In the genomic region with DNA sequence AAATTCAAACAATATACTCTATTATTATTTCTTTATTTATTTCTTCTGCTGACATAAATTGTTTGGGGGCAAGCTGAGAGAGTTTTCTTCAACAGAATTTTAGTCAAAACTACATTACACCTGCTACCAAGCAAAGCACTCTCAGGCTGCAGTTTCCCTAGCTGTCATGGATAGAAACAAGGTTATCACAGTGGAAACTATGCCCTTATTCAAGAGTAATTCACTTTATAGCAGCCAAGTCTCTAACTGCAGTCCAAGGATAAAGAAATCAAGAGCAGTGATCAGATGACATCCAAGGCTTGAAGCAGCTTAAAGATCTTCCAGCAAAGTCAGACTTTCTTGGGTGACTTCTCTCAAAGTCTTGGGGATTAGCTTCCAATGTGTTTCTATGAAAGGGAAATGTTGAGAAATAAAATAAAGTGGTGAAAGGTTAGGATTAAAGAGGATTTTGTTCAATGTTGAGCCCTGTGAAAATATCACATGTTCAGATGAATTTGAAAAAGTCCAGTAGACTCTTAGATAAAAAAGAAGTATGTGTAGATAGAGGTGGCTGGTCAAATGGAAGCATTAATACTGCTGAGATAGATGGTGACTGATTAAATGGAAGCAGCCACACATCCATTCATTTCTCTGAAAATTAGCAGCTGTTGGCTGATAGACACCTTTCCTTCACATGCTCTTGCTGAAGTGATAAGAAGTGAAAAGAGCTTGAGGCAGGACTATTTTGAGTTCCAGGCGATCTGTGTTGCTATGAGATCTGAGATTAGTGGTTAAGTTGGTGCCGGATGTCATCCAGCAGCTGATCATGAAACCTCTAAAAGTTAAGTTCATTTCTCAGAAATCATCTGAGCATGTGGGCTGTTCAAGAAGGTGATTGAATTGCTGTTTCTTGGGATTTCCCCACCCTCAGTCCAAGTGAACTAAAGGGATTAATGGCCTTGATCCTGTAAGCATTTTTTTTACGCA, we compare ENCODE assay signal across 1 cellular context.
TF ChIP-seq lines count a peak whose summit lies in the region.

No MANE protein-coding gene starts in this region.

TF ChIP-seq in K562, 482 proteins besides CTCF, POLR2A, EP300 and RAD21 (continued from another document and continues in another):
- TF ChIP-seq, protein P1, sequence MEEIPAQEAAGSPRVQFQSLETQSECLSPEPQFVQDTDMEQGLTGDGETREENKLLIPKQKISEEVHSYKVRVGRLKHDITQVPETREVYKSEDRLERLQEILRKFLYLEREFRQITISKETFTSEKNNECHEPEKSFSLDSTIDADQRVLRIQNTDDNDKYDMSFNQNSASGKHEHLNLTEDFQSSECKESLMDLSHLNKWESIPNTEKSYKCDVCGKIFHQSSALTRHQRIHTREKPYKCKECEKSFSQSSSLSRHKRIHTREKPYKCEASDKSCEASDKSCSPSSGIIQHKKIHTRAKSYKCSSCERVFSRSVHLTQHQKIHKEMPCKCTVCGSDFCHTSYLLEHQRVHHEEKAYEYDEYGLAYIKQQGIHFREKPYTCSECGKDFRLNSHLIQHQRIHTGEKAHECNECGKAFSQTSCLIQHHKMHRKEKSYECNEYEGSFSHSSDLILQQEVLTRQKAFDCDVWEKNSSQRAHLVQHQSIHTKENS (CRISPR knock-in tag; IDR thresholded peaks at IDR 0.05): no peak
- TF ChIP-seq KLF13 (tag; IDR thresholded peaks at IDR 0.05; ENCODE audit: borderline replicate concordance, low read depth) (no peak), CTBP1 (IDR thresholded peaks at IDR 0.05; ENCODE audit: borderline replicate concordance) (peak; percentile 94), ZNF24 (IDR thresholded peaks at IDR 0.05) (peak; percentile 87; the same call in 1 of the 2 replicates), POLR3A (IDR thresholded peaks at IDR 0.05; ENCODE audit: borderline replicate concordance, extremely low read depth, insufficient read depth, insufficient read length) (no peak), STAT5A (IDR thresholded peaks at IDR 0.05; ENCODE audit: borderline replicate concordance, low read length) (peak; percentile 100), ASH1L (IDR thresholded peaks at IDR 0.05; ENCODE audit: borderline replicate concordance, low read depth, partially characterized antibody) (no peak), SMARCE1 (IDR thresholded peaks at IDR 0.05) (peak; percentile 97), ETV6 (IDR thresholded peaks at IDR 0.05; ENCODE audit: borderline replicate concordance in 1 of 2, low read depth in 2 of 2, low read length in 1 of 2) (peak in 1 of 2 experiments; percentile 91; a peak in 2 of 4 replicates), ETV6 (CRISPR knock-in tag; IDR thresholded peaks at IDR 0.05; ENCODE audit: borderline replicate concordance) (no peak), PURB (CRISPR knock-in tag; IDR thresholded peaks at IDR 0.05; ENCODE audit: low read depth) (no peak), ZNF561 (CRISPR knock-in tag; conservative IDR thresholded peaks at IDR 0.05) (no peak), CBX8 (IDR thresholded peaks at IDR 0.05; ENCODE audit: borderline replicate concordance, extremely low read depth, low read depth, low read length, poor library complexity, severe bottlenecking) (no peak), CC2D1A (IDR thresholded peaks at IDR 0.05) (peak; percentile 99), NFIC (IDR thresholded peaks at IDR 0.05) (peak; percentile 97), YY1 (IDR thresholded peaks at IDR 0.05; ENCODE audit: borderline replicate concordance in 1 of 3, control insufficient read depth in 1 of 3, extremely low read depth in 1 of 3, insufficient read depth in 3 of 3, insufficient read length in 1 of 3, insufficient replicate concordance in 2 of 3, low read depth in 1 of 3, low read length in 2 of 3) (no peak), ZNF431 (CRISPR knock-in tag; IDR thresholded peaks at IDR 0.05) (no peak), GATAD2A (IDR thresholded peaks at IDR 0.05) (peak; percentile 88)
- TF ChIP-seq, protein P2, sequence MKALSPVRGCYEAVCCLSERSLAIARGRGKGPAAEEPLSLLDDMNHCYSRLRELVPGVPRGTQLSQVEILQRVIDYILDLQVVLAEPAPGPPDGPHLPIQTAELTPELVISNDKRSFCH (CRISPR knock-in tag; IDR thresholded peaks at IDR 0.05): no peak
- TF ChIP-seq, protein P2 (tag; IDR thresholded peaks at IDR 0.05): peak; percentile 88
- TF ChIP-seq, protein P3, sequence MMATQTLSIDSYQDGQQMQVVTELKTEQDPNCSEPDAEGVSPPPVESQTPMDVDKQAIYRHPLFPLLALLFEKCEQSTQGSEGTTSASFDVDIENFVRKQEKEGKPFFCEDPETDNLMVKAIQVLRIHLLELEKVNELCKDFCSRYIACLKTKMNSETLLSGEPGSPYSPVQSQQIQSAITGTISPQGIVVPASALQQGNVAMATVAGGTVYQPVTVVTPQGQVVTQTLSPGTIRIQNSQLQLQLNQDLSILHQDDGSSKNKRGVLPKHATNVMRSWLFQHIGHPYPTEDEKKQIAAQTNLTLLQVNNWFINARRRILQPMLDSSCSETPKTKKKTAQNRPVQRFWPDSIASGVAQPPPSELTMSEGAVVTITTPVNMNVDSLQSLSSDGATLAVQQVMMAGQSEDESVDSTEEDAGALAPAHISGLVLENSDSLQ (IDR thresholded peaks at IDR 0.05): peak; percentile 86
- TF ChIP-seq, protein P4, sequence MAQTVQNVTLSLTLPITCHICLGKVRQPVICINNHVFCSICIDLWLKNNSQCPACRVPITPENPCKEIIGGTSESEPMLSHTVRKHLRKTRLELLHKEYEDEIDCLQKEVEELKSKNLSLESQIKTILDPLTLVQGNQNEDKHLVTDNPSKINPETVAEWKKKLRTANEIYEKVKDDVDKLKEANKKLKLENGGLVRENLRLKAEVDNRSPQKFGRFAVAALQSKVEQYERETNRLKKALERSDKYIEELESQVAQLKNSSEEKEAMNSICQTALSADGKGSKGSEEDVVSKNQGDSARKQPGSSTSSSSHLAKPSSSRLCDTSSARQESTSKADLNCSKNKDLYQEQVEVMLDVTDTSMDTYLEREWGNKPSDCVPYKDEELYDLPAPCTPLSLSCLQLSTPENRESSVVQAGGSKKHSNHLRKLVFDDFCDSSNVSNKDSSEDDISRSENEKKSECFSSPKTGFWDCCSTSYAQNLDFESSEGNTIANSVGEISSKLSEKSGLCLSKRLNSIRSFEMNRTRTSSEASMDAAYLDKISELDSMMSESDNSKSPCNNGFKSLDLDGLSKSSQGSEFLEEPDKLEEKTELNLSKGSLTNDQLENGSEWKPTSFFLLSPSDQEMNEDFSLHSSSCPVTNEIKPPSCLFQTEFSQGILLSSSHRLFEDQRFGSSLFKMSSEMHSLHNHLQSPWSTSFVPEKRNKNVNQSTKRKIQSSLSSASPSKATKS (CRISPR knock-in tag; IDR thresholded peaks at IDR 0.05): no peak
- TF ChIP-seq, protein P5, sequence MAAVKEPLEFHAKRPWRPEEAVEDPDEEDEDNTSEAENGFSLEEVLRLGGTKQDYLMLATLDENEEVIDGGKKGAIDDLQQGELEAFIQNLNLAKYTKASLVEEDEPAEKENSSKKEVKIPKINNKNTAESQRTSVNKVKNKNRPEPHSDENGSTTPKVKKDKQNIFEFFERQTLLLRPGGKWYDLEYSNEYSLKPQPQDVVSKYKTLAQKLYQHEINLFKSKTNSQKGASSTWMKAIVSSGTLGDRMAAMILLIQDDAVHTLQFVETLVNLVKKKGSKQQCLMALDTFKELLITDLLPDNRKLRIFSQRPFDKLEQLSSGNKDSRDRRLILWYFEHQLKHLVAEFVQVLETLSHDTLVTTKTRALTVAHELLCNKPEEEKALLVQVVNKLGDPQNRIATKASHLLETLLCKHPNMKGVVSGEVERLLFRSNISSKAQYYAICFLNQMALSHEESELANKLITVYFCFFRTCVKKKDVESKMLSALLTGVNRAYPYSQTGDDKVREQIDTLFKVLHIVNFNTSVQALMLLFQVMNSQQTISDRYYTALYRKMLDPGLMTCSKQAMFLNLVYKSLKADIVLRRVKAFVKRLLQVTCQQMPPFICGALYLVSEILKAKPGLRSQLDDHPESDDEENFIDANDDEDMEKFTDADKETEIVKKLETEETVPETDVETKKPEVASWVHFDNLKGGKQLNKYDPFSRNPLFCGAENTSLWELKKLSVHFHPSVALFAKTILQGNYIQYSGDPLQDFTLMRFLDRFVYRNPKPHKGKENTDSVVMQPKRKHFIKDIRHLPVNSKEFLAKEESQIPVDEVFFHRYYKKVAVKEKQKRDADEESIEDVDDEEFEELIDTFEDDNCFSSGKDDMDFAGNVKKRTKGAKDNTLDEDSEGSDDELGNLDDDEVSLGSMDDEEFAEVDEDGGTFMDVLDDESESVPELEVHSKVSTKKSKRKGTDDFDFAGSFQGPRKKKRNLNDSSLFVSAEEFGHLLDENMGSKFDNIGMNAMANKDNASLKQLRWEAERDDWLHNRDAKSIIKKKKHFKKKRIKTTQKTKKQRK (IDR thresholded peaks at IDR 0.05; ENCODE audit: borderline replicate concordance, low read depth, low read length): no peak
- TF ChIP-seq, protein P6, sequence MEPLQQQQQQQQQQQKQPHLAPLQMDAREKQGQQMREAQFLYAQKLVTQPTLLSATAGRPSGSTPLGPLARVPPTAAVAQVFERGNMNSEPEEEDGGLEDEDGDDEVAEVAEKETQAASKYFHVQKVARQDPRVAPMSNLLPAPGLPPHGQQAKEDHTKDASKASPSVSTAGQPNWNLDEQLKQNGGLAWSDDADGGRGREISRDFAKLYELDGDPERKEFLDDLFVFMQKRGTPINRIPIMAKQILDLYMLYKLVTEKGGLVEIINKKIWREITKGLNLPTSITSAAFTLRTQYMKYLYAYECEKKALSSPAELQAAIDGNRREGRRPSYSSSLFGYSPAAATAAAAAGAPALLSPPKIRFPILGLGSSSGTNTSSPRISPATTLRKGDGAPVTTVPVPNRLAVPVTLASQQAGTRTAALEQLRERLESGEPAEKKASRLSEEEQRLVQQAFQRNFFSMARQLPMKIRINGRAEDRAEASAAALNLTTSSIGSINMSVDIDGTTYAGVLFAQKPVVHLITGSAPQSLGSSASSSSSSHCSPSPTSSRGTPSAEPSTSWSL (CRISPR knock-in tag; IDR thresholded peaks at IDR 0.05; ENCODE audit: borderline replicate concordance): no peak
- TF ChIP-seq, protein P7, sequence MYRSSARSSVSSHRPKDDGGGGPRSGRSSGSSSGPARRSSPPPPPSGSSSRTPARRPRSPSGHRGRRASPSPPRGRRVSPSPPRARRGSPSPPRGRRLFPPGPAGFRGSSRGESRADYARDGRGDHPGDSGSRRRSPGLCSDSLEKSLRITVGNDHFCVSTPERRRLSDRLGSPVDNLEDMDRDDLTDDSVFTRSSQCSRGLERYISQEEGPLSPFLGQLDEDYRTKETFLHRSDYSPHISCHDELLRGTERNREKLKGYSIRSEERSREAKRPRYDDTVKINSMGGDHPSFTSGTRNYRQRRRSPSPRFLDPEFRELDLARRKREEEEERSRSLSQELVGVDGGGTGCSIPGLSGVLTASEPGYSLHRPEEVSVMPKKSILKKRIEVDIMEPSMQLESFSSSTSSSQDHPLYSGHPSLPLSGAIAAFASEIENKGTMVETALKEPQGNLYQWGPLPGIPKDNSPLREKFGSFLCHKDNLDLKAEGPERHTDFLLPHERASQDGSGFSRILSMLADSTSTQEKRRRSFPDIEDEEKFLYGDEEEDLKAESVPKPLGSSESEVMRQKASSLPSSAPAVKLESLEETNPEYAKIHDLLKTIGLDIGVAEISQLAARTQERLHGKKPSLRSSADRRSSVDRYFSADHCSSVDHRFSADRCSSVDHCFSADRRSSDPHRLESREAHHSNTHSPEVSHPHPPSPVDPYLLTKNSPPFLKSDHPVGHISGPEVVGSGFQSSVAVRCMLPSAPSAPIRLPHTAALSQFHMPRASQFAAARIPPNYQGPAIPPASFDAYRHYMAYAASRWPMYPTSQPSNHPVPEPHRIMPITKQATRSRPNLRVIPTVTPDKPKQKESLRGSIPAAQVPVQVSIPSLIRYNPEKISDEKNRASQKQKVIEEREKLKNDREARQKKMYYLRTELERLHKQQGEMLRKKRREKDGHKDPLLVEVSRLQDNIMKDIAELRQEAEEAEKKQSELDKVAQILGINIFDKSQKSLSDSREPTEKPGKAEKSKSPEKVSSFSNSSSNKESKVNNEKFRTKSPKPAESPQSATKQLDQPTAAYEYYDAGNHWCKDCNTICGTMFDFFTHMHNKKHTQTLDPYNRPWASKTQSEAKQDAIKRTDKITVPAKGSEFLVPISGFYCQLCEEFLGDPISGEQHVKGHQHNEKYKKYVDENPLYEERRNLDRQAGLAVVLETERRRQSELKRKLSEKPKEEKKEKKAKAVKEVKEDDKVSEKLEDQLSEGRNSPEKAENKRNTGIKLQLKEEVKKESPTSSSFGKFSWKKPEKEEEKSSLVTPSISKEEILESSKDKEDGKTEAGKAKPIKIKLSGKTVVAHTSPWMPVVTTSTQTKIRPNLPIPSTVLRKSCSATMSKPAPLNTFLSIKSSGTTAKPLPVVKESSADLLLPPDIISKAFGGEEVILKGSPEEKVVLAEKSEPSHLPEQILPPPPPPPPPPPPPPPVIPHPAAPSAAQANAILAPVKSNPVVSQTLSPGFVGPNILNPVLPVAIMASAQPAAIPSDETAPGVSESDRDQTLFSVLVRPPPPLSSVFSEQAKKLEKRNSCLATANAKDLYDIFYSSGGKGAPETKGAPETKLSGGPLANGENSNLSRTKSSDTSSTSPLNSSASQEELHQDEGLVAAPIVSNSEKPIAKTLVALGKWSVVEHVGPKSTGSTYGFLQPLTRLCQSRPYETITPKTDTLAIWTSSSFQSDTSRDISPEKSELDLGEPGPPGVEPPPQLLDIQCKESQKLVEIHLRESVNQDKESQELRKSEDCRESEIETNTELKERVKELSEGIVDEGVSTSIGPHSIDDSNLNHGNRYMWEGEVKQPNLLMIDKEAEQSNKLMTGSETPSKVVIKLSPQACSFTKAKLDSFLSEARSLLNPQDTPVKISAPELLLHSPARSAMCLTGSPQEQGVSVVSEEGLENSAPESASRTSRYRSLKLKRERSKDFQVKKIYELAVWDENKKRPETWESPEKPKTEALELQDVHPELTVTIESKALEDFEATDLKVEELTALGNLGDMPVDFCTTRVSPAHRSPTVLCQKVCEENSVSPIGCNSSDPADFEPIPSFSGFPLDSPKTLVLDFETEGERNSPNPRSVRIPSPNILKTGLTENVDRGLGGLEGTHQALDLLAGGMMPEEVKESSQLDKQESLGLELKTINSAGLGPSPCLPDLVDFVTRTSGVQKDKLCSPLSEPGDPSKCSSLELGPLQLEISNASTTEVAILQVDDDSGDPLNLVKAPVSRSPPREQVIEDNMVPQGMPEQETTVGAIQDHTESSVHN (IDR thresholded peaks at IDR 0.05; ENCODE audit: borderline replicate concordance in 1 of 2, low read depth in 1 of 2): peak in 1 of 2 experiments; percentile 97; a peak in 2 of 4 replicates
- TF ChIP-seq, protein P8, sequence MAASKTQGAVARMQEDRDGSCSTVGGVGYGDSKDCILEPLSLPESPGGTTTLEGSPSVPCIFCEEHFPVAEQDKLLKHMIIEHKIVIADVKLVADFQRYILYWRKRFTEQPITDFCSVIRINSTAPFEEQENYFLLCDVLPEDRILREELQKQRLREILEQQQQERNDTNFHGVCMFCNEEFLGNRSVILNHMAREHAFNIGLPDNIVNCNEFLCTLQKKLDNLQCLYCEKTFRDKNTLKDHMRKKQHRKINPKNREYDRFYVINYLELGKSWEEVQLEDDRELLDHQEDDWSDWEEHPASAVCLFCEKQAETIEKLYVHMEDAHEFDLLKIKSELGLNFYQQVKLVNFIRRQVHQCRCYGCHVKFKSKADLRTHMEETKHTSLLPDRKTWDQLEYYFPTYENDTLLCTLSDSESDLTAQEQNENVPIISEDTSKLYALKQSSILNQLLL (CRISPR knock-in tag; IDR thresholded peaks at IDR 0.05; ENCODE audit: borderline replicate concordance): no peak
